ENCODE assay signal across 11 cellular contexts in the genomic region with DNA sequence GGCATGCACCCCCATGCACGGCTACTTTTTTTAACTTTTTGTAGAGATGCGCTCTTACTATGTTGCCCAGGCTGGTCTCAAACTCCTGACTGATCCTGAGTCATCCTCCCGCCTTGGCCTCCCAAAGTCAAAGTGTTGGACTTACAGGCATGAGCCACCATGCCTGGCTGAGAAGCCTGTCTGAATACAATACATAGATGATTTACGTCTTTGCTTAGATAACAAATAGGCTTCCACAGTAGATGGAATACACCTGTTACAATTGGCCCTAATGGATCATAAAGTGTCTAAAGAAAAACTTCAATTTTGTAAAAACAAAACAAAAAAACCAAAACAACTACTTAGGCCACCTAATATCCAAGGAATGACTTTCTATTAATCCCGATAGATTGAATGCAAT.
"Had no signal": no experiment of that assay in that cellular context is flagged by ENCODE, and none has a peak within 500 bp of the region (broad histone marks: within the 10 kb centered on the region; RNA-seq: fewer than 3 reads in every experiment).

No MANE protein-coding gene starts in this region.

- H3K9ac ChIP-seq: GM23248 had no signal

- H3K9me3 ChIP-seq: HAP-1 had no signal

- ATAC-seq: GM23338, HCT116 had no signal

- H2AFZ ChIP-seq: GM23248, GM23338 had no signal

- H3K4me3 ChIP-seq: GM23248, GM23338, HAP-1 had no signal

- DNase-seq: GM23248, GOT3, H7, H9, HCEC 1CT, HFFc6 had no signal

- H3K4me3 Mint-ChIP-seq: GM23338, H9, HFFc6 had no signal

- H3K4me2 ChIP-seq: GM23338 had no signal

- FAIRE-seq: H1, H54 had no signal

- H3K27ac Mint-ChIP-seq: GM23338, H9, HFFc6 had no signal

- H3K9me3 Mint-ChIP-seq: GM23338, HFFc6 had no signal

- H3K27ac ChIP-seq: GM23248 had no signal

- H3K4me1 Mint-ChIP-seq: GM23338, H9 had no signal

- H3K4me1 ChIP-seq: HAP-1 had no signal

- H3K36me3 ChIP-seq: HAP-1 had no signal
